ENCODE assay signal across 23 cellular contexts in the genomic region with DNA sequence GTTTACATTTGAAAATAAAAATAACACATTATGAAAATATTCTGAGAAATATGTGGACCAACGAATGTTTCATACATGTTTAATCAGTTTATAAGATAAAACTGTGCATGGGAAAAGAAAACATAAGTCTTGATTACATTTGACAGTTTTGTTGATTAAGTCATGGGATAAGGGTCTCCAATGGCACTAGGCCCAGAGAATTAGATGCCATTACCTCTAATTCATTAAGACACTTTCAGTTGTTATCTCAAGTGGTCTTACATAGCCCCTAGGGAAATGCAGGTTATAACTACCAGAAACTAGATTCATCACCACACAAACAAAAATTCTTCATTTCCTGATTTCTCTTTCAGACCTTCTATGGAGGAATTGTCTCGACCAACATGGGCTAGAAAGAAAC.
"Had no signal": no experiment of that assay in that cellular context is flagged by ENCODE, and none has a peak within 500 bp of the region (broad histone marks: within the 10 kb centered on the region; RNA-seq: fewer than 3 reads in every experiment).

No MANE protein-coding gene starts in this region.

- H3K27ac ChIP-seq: brain microvascular endothelial cell, PC-9 had no signal

- H3K4me1 Mint-ChIP-seq: activated naive CD4-positive, alpha-beta T cell treated with anti-CD3 and anti-CD28 coated beads, Interleukin-2, amount 10 ng/mL, durations not matched to agents 7 days and 5 days; activated naive CD8-positive, alpha-beta T cell treated with anti-CD3 and anti-CD28 coated beads for 36 hours had no signal

- H3K27me3 ChIP-seq: brain microvascular endothelial cell had no signal

- H2AFZ ChIP-seq: PC-9 had no signal

- H3K27ac Mint-ChIP-seq: activated naive CD4-positive, alpha-beta T cell treated with anti-CD3 and anti-CD28 coated beads, Interleukin-2, amount 10 ng/mL, durations not matched to agents 7 days and 5 days; activated naive CD8-positive, alpha-beta T cell treated with anti-CD3 and anti-CD28 coated beads for 36 hours; T-helper 1 cell treated with Interleukin-12 subunit alpha and Interleukin-12 subunit beta and Interleukin-4 antibody, amounts not matched to agents 30 μg/mL and 1 μg/mL, for 36 hours had no signal

- H3K4me3 Mint-ChIP-seq: activated naive CD4-positive, alpha-beta T cell treated with anti-CD3 and anti-CD28 coated beads, Interleukin-2, amount 10 ng/mL, durations not matched to agents 7 days and 5 days; activated naive CD8-positive, alpha-beta T cell treated with anti-CD3 and anti-CD28 coated beads for 36 hours; activated T-cell treated with anti-CD3 and anti-CD28 coated beads, Interleukin-2, amount 50 U/mL, for 4 hours; T-helper 1 cell treated with Interleukin-12 subunit alpha and Interleukin-12 subunit beta and Interleukin-4 antibody, amounts not matched to agents 30 μg/mL and 1 μg/mL, for 36 hours had no signal

- H3K4me2 ChIP-seq: PC-9 had no signal

- ATAC-seq: activated CD4-positive, CD25-positive, alpha-beta regulatory T cell treated with anti-CD3 and anti-CD28 coated beads, Interleukin-2, amount 50 U/mL, for 24 hours; activated T-cell treated with anti-CD3 and anti-CD28 coated beads, Interleukin-2, amount 50 U/mL, for 4 hours; K562 had no signal

- DNase-seq: activated CD4-positive, alpha-beta T cell treated with anti-CD3 and anti-CD28 coated beads for 48 hours; activated CD4-positive, alpha-beta T cell treated with anti-CD3 and anti-CD28 coated beads, Interleukin-2, amount 50 U/mL, for 4 hours; activated gamma-delta T cell; activated naive CD4-positive, alpha-beta T cell treated with anti-CD3 and anti-CD28 coated beads, Interleukin-2, amount 10 ng/mL, durations not matched to agents 7 days and 5 days; activated naive CD8-positive, alpha-beta T cell treated with anti-CD3 and anti-CD28 coated beads for 36 hours; activated T-cell treated with anti-CD3 and anti-CD28 coated beads, Interleukin-2, amount 50 U/mL, for 4 hours; brain microvascular endothelial cell; cerebellar nuclear complex; Karpas-422; MM.1S; NCI-H1105; NCI-H187 treated with DMSO at 0.1 percent for 48 hours; NCI-H2081 treated with DMSO at 0.1 percent for 48 hours; NCI-H2171 treated with DMSO at 0.1 percent for 48 hours; NCI-H226; NCI-H526; NCI-H774; PC-9; SHP77 treated with DMSO at 0.1 percent for 48 hours; SW 1271 had no signal

- H3K27me3 Mint-ChIP-seq: activated naive CD4-positive, alpha-beta T cell treated with anti-CD3 and anti-CD28 coated beads, Interleukin-2, amount 10 ng/mL, durations not matched to agents 7 days and 5 days; activated naive CD8-positive, alpha-beta T cell treated with anti-CD3 and anti-CD28 coated beads for 36 hours had no signal

- H3K36me3 ChIP-seq: brain microvascular endothelial cell had no signal

- H3K36me3 Mint-ChIP-seq: activated naive CD4-positive, alpha-beta T cell treated with anti-CD3 and anti-CD28 coated beads, Interleukin-2, amount 10 ng/mL, durations not matched to agents 7 days and 5 days; activated naive CD8-positive, alpha-beta T cell treated with anti-CD3 and anti-CD28 coated beads for 36 hours had no signal

- H3K9me3 Mint-ChIP-seq: T-helper 1 cell treated with Interleukin-12 subunit alpha and Interleukin-12 subunit beta and Interleukin-4 antibody, amounts not matched to agents 30 μg/mL and 1 μg/mL, for 36 hours had no signal

- H3K4me3 ChIP-seq: K562, PC-9 had no signal
